8 cellular contexts compared by ENCODE assay signal in the genomic region with DNA sequence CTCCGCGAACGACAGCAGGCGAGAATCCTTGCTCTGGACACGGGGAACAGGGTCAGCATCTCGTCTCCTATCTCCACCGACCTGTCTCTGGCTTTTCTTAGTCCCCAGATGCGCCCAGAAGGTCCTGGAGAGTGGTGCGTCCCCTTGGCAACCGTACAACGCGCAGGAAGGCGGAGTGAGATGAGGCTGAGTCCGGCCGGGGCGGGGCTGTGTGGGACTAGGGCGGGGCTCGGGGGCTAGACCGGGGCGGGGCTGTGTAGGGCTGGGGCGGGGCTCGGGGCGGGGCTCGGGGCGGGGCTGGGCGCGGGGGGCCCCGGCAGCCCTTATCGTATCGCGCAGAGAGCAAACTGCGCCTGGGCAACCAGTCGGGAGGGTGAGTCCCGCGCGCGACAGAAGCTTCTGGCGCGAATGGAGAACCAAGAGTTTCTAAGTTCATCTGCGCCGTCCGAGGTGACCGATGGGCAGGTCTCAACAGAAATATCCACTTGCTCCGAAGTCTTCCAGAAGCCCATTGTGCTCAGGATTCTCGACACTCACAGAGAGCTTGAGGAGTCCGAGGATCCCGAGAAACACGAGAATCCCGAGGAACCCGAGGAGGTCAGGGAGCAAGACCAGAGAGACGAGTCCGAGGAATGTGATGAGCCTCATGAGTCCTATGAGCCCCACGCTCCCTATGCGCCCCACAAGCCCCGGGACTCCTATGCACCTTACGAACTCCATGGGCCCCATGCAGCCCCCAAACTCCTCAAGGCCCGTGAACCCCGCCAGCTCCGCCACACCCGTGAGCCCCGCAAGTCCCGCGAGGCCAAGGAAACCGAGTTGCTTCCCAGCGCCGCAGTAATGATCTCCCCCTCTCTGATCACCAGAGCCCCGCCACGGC. TPM values are rescaled to one million over a fixed set of nuclear protein-coding genes. Genes with fewer than 3 reads are reported as not detected.
A peak's percentile ranks its signal among the peaks of the same experiment; 100 is the strongest.
DNase-seq lines count a peak whose midpoint lies in the region; ATAC-seq, FAIRE-seq and TF ChIP-seq lines count a peak whose summit lies in the region.

No MANE protein-coding gene starts in this region.

- ATAC-seq in GM18498 (IDR thresholded peaks at IDR 0.05; ENCODE audit: unreplicated experiment) (peak; percentile 98), HG02852 (IDR thresholded peaks at IDR 0.05; ENCODE audit: unreplicated experiment) (peak; percentile 100)

- TF ChIP-seq POLR2A in breast epithelium (IDR thresholded peaks at IDR 0.05) = no peak

- TF ChIP-seq CTCF in WERI-Rb-1 (IDR thresholded peaks at IDR 0.05; ENCODE audit: low read depth, low read length) (no peak), breast epithelium (IDR thresholded peaks at IDR 0.05) (no peak)

- intact Hi-C loops in breast epithelium (cut with DNase I; ENCODE audit: low total_unique reads) = no loop called here

- peaks cover 4 to 12% (median 7%) of the 10 kb centered on the region in 3 donors for H3K27me3 Mint-ChIP-seq in immature natural killer cell (ENCODE audit: low read depth in 3 of 3)

- no peaks in the 10 kb centered on the region for H3K9me3 Mint-ChIP-seq in immature natural killer cell

- H3K27me3 ChIP-seq in WERI-Rb-1 (ENCODE audit: insufficient read depth, low read depth, severe bottlenecking) (no peaks in the 10 kb centered on the region), breast epithelium (no peaks in the 10 kb centered on the region), small intestine (ENCODE audit: control insufficient read depth in 2 of 2, insufficient read depth in 2 of 2, low read length in 2 of 2) (peaks cover 0 to 3% of the 10 kb centered on the region in 2 donors)

- H3K4me1 ChIP-seq in breast epithelium = no peaks in the 10 kb centered on the region
- H3K4me1 ChIP-seq in small intestine (ENCODE audit: control insufficient read depth in 2 of 2, insufficient read depth in 1 of 2, low read depth in 1 of 2, low read length in 1 of 2) = peaks cover 0 to 2% of the 10 kb centered on the region in 2 donors

- H3K9me3 ChIP-seq in WERI-Rb-1 (ENCODE audit: severe bottlenecking) (no peaks in the 10 kb centered on the region), breast epithelium (no peaks in the 10 kb centered on the region), small intestine (ENCODE audit: control insufficient read depth, low read depth) (no peaks in the 10 kb centered on the region)

- H3K36me3 ChIP-seq in WERI-Rb-1 = no peaks in the 10 kb centered on the region
- H3K36me3 ChIP-seq in breast epithelium = no peaks in the 10 kb centered on the region
- H3K36me3 ChIP-seq in small intestine (ENCODE audit: control insufficient read depth in 2 of 2, insufficient read depth in 2 of 2, low read length in 2 of 2) = no peaks in the 10 kb centered on the region

- H3K36me3 Mint-ChIP-seq in immature natural killer cell = no peaks in the 10 kb centered on the region

- WGBS in small intestine, 3 donors = 3 to 4% (median 3%) methylated on average over 60 to 68 of the region's 68 CpGs

- no peak overlapping the region for H3K27ac Mint-ChIP-seq in immature natural killer cell

- no peak for FAIRE-seq in small intestine (lab: Jason Lieb, UNC)

- H3K4me3 ChIP-seq in WERI-Rb-1 (ENCODE audit: low read depth, low read length) (peak overlapping the region; percentile 71), breast epithelium (peak overlapping the region; percentile 42 to 69 (median 63)), small intestine (ENCODE audit: low read depth in 1 of 2, low read length in 2 of 2) (peak overlapping the region; percentile 20 to 29)

- H3K27ac ChIP-seq in WERI-Rb-1 = no peak overlapping the region
- H3K27ac ChIP-seq in breast epithelium = no peak overlapping the region
- no peak overlapping the region for H3K27ac ChIP-seq in small intestine (ENCODE audit: low read depth in 1 of 2, low read length in 1 of 2)

- DNase-seq in NCI-H2029 (lab: John Stamatoyannopoulos, UW) (peak; percentile 59), WERI-Rb-1 (peak; percentile 88), breast epithelium (ENCODE audit: low spot score in 2 of 2) (peak; percentile 71 to 75), immature natural killer cell (peak; percentile 72 to 75 (median 74)), small intestine (peak; percentile 80), SW 1271 (lab: John Stamatoyannopoulos, UW) (no peak)

- peak overlapping the region in 1 of 5 donors; percentile 72 for H3K4me3 Mint-ChIP-seq in immature natural killer cell

- H3K4me1 Mint-ChIP-seq in immature natural killer cell = no peaks in the 10 kb centered on the region

RNA-seq across cellular contexts. Expression of a gene that starts 24.9 kb away (rescaled TPM):
- total RNA-seq in breast epithelium = not detected
- under 1 TPM in 1 of 3 donors, not detected in 2; 0.28 TPM for polyA plus RNA-seq in immature natural killer cell
- 1 to 10 TPM in 1 of 3 donors, under 1 TPM in 1, not detected in 1; 0.54 to 2.1 TPM for polyA plus RNA-seq in small intestine

Comparison
In these comparisons a context has a peak if more than half of its experiments do, and no peak if none do; other contexts are left out.
1. DNase-seq: peak in NCI-H2029 (single experiment), WERI-Rb-1 (single experiment), breast epithelium (2 of 2), immature natural killer cell (3 of 3) and small intestine (single experiment); none in SW 1271 (0 of 2).
2. Peak in every context shown above with its lines, with median percentiles within 50 percentile points of each other: H3K4me3 ChIP-seq.